1 cellular context compared by ENCODE assay signal in genomic region chrX:1587161-1587560, GRCh38.
TF ChIP-seq lines count a peak whose summit lies in the region.

No MANE protein-coding gene starts in this region.

TF ChIP-seq in H1, 55 proteins besides CTCF, POLR2A, EP300 and RAD21:
- TF ChIP-seq TBP (IDR thresholded peaks at IDR 0.05; ENCODE audit: low read depth, low read length) = no peak
- TF ChIP-seq ASH2L (IDR thresholded peaks at IDR 0.05; ENCODE audit: low read length) = no peak
